ENCODE assay signal across 19 cellular contexts in the genomic region with DNA sequence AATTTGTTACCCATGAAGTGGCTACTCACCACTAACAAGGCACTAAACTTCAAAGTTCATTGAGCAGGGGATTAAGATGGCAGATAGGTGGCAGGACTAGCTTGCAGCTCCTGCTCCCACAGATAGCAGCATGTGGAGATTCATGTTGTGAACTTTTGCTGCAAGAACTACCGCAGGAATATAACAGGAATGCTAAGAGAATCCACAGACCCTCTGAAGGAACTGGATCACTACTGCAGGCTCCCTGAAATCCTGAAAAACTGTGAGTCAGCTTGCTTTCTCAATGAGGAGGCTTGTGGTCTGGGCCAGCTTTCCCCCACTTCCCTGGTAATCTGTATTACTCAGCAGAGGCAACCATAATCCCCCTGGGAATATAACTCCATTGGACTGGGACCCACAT.
"Had no signal": no experiment of that assay in that cellular context is flagged by ENCODE, and none has a peak within 500 bp of the region (broad histone marks: within the 10 kb centered on the region; RNA-seq: fewer than 3 reads in every experiment).

No MANE protein-coding gene starts in this region.

- H3K27me3 ChIP-seq: ascending aorta, gastrocnemius medialis, heart left ventricle, suprapubic skin had no signal

- H3K36me3 ChIP-seq: ascending aorta, gastrocnemius medialis, heart left ventricle, lower lobe of right lung, suprapubic skin had no signal

- H3K27ac ChIP-seq: ascending aorta, coronary artery, gastrocnemius medialis, heart left ventricle, lower lobe of right lung, parathyroid adenoma, suprapubic skin had no signal

- H3K9me3 ChIP-seq: ascending aorta, gastrocnemius medialis, heart left ventricle, lower lobe of right lung, suprapubic skin had no signal

- H3K9ac ChIP-seq: parathyroid adenoma had no signal

- H3K79me2 ChIP-seq: parathyroid adenoma had no signal

- DNase-seq: activated CD4-positive, alpha-beta T cell treated with anti-CD3 and anti-CD28 coated beads, Interleukin-2, amount 10 ng/mL, durations not matched to agents 24 days and 14 days; activated CD4-positive, CD25-positive, alpha-beta regulatory T cell; activated CD8-positive, alpha-beta memory T cell treated with anti-CD3 and anti-CD28 coated beads, Interleukin-2, amount 50 U/mL, for 48 hours; activated naive CD4-positive, alpha-beta T cell; activated T-cell treated with anti-CD3 and anti-CD28 coated beads, Interleukin-2, amount 50 U/mL, for 72 hours; gastrocnemius medialis; heart left ventricle; left colon; lower lobe of right lung; midbrain; right cardiac atrium; small intestine; stimulated activated naive CD8-positive, alpha-beta T cell treated with anti-CD3 and anti-CD28 coated beads, Interleukin-15, Interleukin-2, amounts not matched to agents 100 U/mL and 50 U/mL, for 24 hours; T-helper 2 cell; trophoblast cell had no signal

- H3K4me1 ChIP-seq: ascending aorta, gastrocnemius medialis, heart left ventricle, lower lobe of right lung, parathyroid adenoma, suprapubic skin had no signal

- H2AFZ ChIP-seq: parathyroid adenoma had no signal

- H3K4me3 ChIP-seq: ascending aorta, coronary artery, gastrocnemius medialis, heart left ventricle, lower lobe of right lung, suprapubic skin had no signal
